In genomic region chr2:27795868-27796277, GRCh38 we compare ENCODE assay signal across 13 cellular contexts. TPM values are rescaled to one million over a fixed set of nuclear protein-coding genes. Genes with fewer than 3 reads are reported as not detected.
A peak's percentile ranks its signal among the peaks of the same experiment; 100 is the strongest.
DNase-seq lines count a peak whose midpoint lies in the region; ATAC-seq, FAIRE-seq and TF ChIP-seq lines count a peak whose summit lies in the region.
"Had no signal": no experiment of that assay in that cellular context is flagged by ENCODE, and none has a peak within 500 bp of the region (broad histone marks: within the 10 kb centered on the region; RNA-seq: fewer than 3 reads in every experiment).

No MANE protein-coding gene starts in this region.

- H3K36me3 ChIP-seq in HUES64 (ENCODE audit: insufficient read depth, low read length) (no peaks in the 10 kb centered on the region), astrocyte (ENCODE audit: insufficient read depth, low read length) (no peaks in the 10 kb centered on the region), left lung (no peaks in the 10 kb centered on the region)

- H3K4me1 ChIP-seq in HUES64 (ENCODE audit: insufficient read depth, low read length), result peaks cover 9% of the 10 kb centered on the region; the same call in 1 of the 2 replicates
- peaks cover 38% of the 10 kb centered on the region for H3K4me1 ChIP-seq in astrocyte (ENCODE audit: insufficient read depth, low read length)
- peaks cover 27 to 48% of the 10 kb centered on the region in 2 donors for H3K4me1 ChIP-seq in left lung

- FAIRE-seq in astrocyte (lab: Jason Lieb, UNC), result no peak

- peak overlapping the region; percentile 80 for H3K27ac Mint-ChIP-seq in astrocyte (ENCODE audit: unreplicated experiment)
- H3K27ac Mint-ChIP-seq: activated T-helper 17 cell treated with anti-CD3 and anti-CD28 coated beads, Interleukin-2, amount 50 U/mL, for 72 hours; stimulated activated naive CD8-positive, alpha-beta T cell treated with anti-CD3 and anti-CD28 coated beads, Interleukin-15, amount 100 ng/mL, for 72 hours had no signal

- H3K36me3 Mint-ChIP-seq in astrocyte (ENCODE audit: low read depth, unreplicated experiment), result peaks cover 2% of the 10 kb centered on the region

- H3K27me3 Mint-ChIP-seq in astrocyte (ENCODE audit: low read depth, unreplicated experiment), result no peaks in the 10 kb centered on the region
- H3K27me3 Mint-ChIP-seq: activated T-helper 17 cell treated with anti-CD3 and anti-CD28 coated beads, Interleukin-2, amount 50 U/mL, for 72 hours; stimulated activated naive CD8-positive, alpha-beta T cell treated with anti-CD3 and anti-CD28 coated beads, Interleukin-15, amount 100 ng/mL, for 72 hours had no signal

- 80% methylated on average over 2 of the region's 4 CpGs for WGBS in HUES64

- peak overlapping the region; percentile 14; the same call in 1 of the 2 replicates for H3K9ac ChIP-seq in HUES64 (ENCODE audit: low read depth, low read length)
- H3K9ac ChIP-seq in astrocyte (ENCODE audit: low read length), result peak overlapping the region; percentile 16

- no peak overlapping the region for H3K4me3 Mint-ChIP-seq in astrocyte (ENCODE audit: unreplicated experiment)
- H3K4me3 Mint-ChIP-seq: activated T-helper 17 cell treated with anti-CD3 and anti-CD28 coated beads, Interleukin-2, amount 50 U/mL, for 72 hours; stimulated activated naive CD8-positive, alpha-beta T cell treated with anti-CD3 and anti-CD28 coated beads, Interleukin-15, amount 100 ng/mL, for 72 hours had no signal

- no peaks in the 10 kb centered on the region for H3K9me3 ChIP-seq in HUES64 (ENCODE audit: insufficient read depth, low read depth, low read length)
- no peaks in the 10 kb centered on the region for H3K9me3 ChIP-seq in astrocyte (ENCODE audit: insufficient read depth, low read depth, low read length)
- no peaks in the 10 kb centered on the region for H3K9me3 ChIP-seq in left lung

- H3K4me2 ChIP-seq in astrocyte (ENCODE audit: low read length), result no peak overlapping the region

- H2AFZ ChIP-seq in astrocyte (ENCODE audit: low read depth, low read length), result peak overlapping the region; percentile 3

- H3K27ac ChIP-seq in HUES64 (ENCODE audit: low read depth, low read length) (no peak overlapping the region), astrocyte (ENCODE audit: low read depth, low read length) (peak overlapping the region; percentile 29), left lung (peak overlapping the region; percentile 66 to 68), skin epidermis (peak overlapping the region in 12 of 21 experiments; percentile 4 to 85 (median 47))

- peaks cover 60% of the 10 kb centered on the region for H3K4me1 Mint-ChIP-seq in astrocyte (ENCODE audit: low read depth, unreplicated experiment)
- H3K4me1 Mint-ChIP-seq: activated T-helper 17 cell treated with anti-CD3 and anti-CD28 coated beads, Interleukin-2, amount 50 U/mL, for 72 hours had no signal

- H3K9me3 Mint-ChIP-seq in astrocyte (ENCODE audit: unreplicated experiment), result peaks cover 3% of the 10 kb centered on the region
- H3K9me3 Mint-ChIP-seq: activated T-helper 17 cell treated with anti-CD3 and anti-CD28 coated beads, Interleukin-2, amount 50 U/mL, for 72 hours; stimulated activated naive CD8-positive, alpha-beta T cell treated with anti-CD3 and anti-CD28 coated beads, Interleukin-15, amount 100 ng/mL, for 72 hours had no signal

- no peaks in the 10 kb centered on the region for H4K20me1 ChIP-seq in astrocyte (ENCODE audit: insufficient read depth, low read length)

- peak; percentile 30 for ATAC-seq in left lung
- no peak for ATAC-seq in HG03378 (IDR thresholded peaks at IDR 0.05; ENCODE audit: unreplicated experiment)
- ATAC-seq: activated CD4-positive, CD25-positive, alpha-beta regulatory T cell treated with anti-CD3 and anti-CD28 coated beads, Interleukin-2, amount 50 U/mL, for 24 hours; activated T-helper 17 cell treated with anti-CD3 and anti-CD28 coated beads, Interleukin-2, amount 50 U/mL, for 72 hours; stimulated activated naive CD8-positive, alpha-beta T cell treated with anti-CD3 and anti-CD28 coated beads, Interleukin-15, amount 100 ng/mL, for 72 hours had no signal

- H3K4me3 ChIP-seq in HUES64 (ENCODE audit: low read length) (no peak overlapping the region), astrocyte (ENCODE audit: insufficient read depth, low read depth, low read length) (no peak overlapping the region), left lung (no peak overlapping the region), skin epidermis (no peak overlapping the region)

- H3K79me2 ChIP-seq in astrocyte (ENCODE audit: insufficient read depth, low read length), result no peaks in the 10 kb centered on the region

- intact Hi-C loops in left lung (cut with DNase I), result no loop called here

- H3K27me3 ChIP-seq in HUES64 (ENCODE audit: insufficient read depth, low read length) (no peaks in the 10 kb centered on the region), astrocyte (ENCODE audit: insufficient read depth, low read length) (no peaks in the 10 kb centered on the region), left lung (no peaks in the 10 kb centered on the region)

- TF ChIP-seq CTCF in astrocyte (IDR thresholded peaks at IDR 0.05; ENCODE audit: insufficient read depth, low read depth, low read length) (no peak), left lung (IDR thresholded peaks at IDR 0.05) (no peak)

- DNase-seq in astrocyte (ENCODE audit: low read depth) (peak; percentile 76), left lung (no peak), NCI-H1105 treated with DMSO at 0.1 percent for 48 hours (lab: John Stamatoyannopoulos, UW) (no peak), occipital lobe (lab: John Stamatoyannopoulos, UW) (no peak), SIG-M5 treated with dmso at 0.1 percent for 504 hours (lab: John Stamatoyannopoulos, UW; ENCODE audit: unreplicated experiment) (no peak)
- DNase-seq: kidney glomerular epithelial cell; stimulated activated naive CD8-positive, alpha-beta T cell treated with anti-CD3 and anti-CD28 coated beads, Interleukin-15, amount 100 ng/mL, for 72 hours; SW 1271 had no signal

RNA-seq across cellular contexts. Expression of gene MRPL33, which starts 24.4 kb away (rescaled TPM):
- 82.4 TPM for polyA plus RNA-seq in HUES64 (2013, experiment 1 of 2)
- 101 TPM for polyA plus RNA-seq in HUES64 (2013, experiment 2 of 2)
- total RNA-seq in astrocyte (80.7 and 85.3 TPM in 2 replicates), left lung (100 to 1,000 TPM in 1 of 2 donors, 10 to 100 TPM in 1; 75.2 to 110 TPM), occipital lobe (39.1 TPM)
